Comparison of ENCODE assay signal across 27 cellular contexts in genomic region chr9:15137658-15138356, GRCh38.
"Had no signal": no experiment of that assay in that cellular context is flagged by ENCODE, and none has a peak within 500 bp of the region (broad histone marks: within the 10 kb centered on the region; RNA-seq: fewer than 3 reads in every experiment).

No MANE protein-coding gene starts in this region.

- H3K27ac Mint-ChIP-seq: naive thymus-derived CD4-positive, alpha-beta T cell; neural progenitor cell; type B pancreatic cell had no signal

- H3K4me3 Mint-ChIP-seq: naive thymus-derived CD4-positive, alpha-beta T cell; nephron; neural progenitor cell; type B pancreatic cell had no signal

- H3K9me3 Mint-ChIP-seq: naive thymus-derived CD4-positive, alpha-beta T cell; nephron had no signal

- DNase-seq: dermis blood vessel endothelial cell; effector memory CD4-positive, alpha-beta T cell; erythroblast; esophagus squamous epithelium; foreskin melanocyte; hypothalamus; left cardiac atrium; left lung; mesenchymal stem cell; midbrain; naive thymus-derived CD4-positive, alpha-beta T cell; stimulated activated CD4-positive, alpha-beta T cell treated with anti-CD3 and anti-CD28 coated beads, Interleukin-12 subunit alpha, Interleukin-12 subunit beta, amount 100 ng/mL, for 4 hours; stimulated activated CD4-positive, alpha-beta T cell treated with anti-CD3 and anti-CD28 coated beads, Interleukin-1b, Interleukin-23, amount 100 ng/mL, for 48 hours; stimulated activated CD4-positive, alpha-beta T cell treated with anti-CD3 and anti-CD28 coated beads, Interleukin-4, amount 100 ng/mL, for 1 hour; stimulated activated CD8-positive, alpha-beta memory T cell treated with anti-CD3 and anti-CD28 coated beads, Interleukin-4, amount 100 ng/mL, for 48 hours; stimulated activated naive CD4-positive, alpha-beta T cell treated with Interleukin-2 at 50 U/mL for 16 hours; stomach; thyroid gland had no signal

- H3K4me2 ChIP-seq: neural progenitor cell, smooth muscle cell had no signal

- H3K27me3 ChIP-seq: esophagus squamous epithelium, left lung, neural progenitor cell, right atrium auricular region, stomach, thyroid gland had no signal

- H3K4me3 ChIP-seq: coronary artery, esophagus squamous epithelium, left lung, neural progenitor cell, prostate gland, right atrium auricular region, smooth muscle cell, stomach, thyroid gland had no signal

- H3K36me3 ChIP-seq: esophagus squamous epithelium, left lung, neural progenitor cell, prostate gland, right atrium auricular region, stomach, thyroid gland had no signal

- ATAC-seq: left cardiac atrium; left lung; naive thymus-derived CD4-positive, alpha-beta T cell; sciatic nerve had no signal

- H2AFZ ChIP-seq: neural progenitor cell had no signal

- H3K27ac ChIP-seq: coronary artery, esophagus squamous epithelium, left lung, neural progenitor cell, prostate gland, right atrium auricular region, stomach, thyroid gland had no signal

- FAIRE-seq: islet of Langerhans had no signal

- H3K36me3 Mint-ChIP-seq: naive thymus-derived CD4-positive, alpha-beta T cell; neural progenitor cell; type B pancreatic cell had no signal

- H3K9ac ChIP-seq: neural progenitor cell had no signal

- H3K4me1 ChIP-seq: left lung, neural progenitor cell, prostate gland, right atrium auricular region, thyroid gland had no signal

- H3K9me3 ChIP-seq: esophagus squamous epithelium, left lung, prostate gland, right atrium auricular region, stomach, thyroid gland had no signal
